12 cellular contexts compared by ENCODE assay signal in genomic region chr10:132941640-132942051, GRCh38. TPM values are rescaled to one million over a fixed set of nuclear protein-coding genes. Genes with fewer than 3 reads are reported as not detected.
DNase-seq lines count a peak whose midpoint lies in the region; ATAC-seq and TF ChIP-seq lines count a peak whose summit lies in the region.
"Had no signal": no experiment of that assay in that cellular context is flagged by ENCODE, and none has a peak within 500 bp of the region (broad histone marks: within the 10 kb centered on the region; RNA-seq: fewer than 3 reads in every experiment).

No MANE protein-coding gene starts in this region.

- peaks cover 2 to 23% (median 20%) of the 10 kb centered on the region in 3 donors for H3K27me3 Mint-ChIP-seq in immature natural killer cell (ENCODE audit: low read depth in 3 of 3)

- H3K4me3 Mint-ChIP-seq in immature natural killer cell, result peak overlapping the region in 4 of 5 donors; percentile 30 to 65 (median 38)

- H3K4me1 ChIP-seq in sigmoid colon (peaks cover 0 to 18% (median 14%) of the 10 kb centered on the region in 4 donors), vagina (peaks cover 14% of the 10 kb centered on the region)

- H3K27ac ChIP-seq in sigmoid colon (no peak overlapping the region), vagina (no peak overlapping the region)
- H3K27ac ChIP-seq: transverse colon had no signal

- H3K4me3 ChIP-seq in HFF-Myc (replicated peaks; ENCODE audit: low read depth, low read length) (peak overlapping the region; percentile 48), astrocyte of the spinal cord (ENCODE audit: low read depth, low read length) (peak overlapping the region; percentile 40), sigmoid colon (peak overlapping the region; percentile 25 to 57 (median 49)), vagina (no peak overlapping the region)

- 56 to 68% methylated on average over 11 of the region's 11 CpGs for whole genome bisulfite sequencing in sigmoid colon, 2 donors

- no peak overlapping the region for H3K27ac Mint-ChIP-seq in immature natural killer cell

- H3K9me3 ChIP-seq in sigmoid colon (no peaks in the 10 kb centered on the region), vagina (no peaks in the 10 kb centered on the region)
- H3K9me3 ChIP-seq: transverse colon had no signal

- DNase-seq in HFF-Myc (ENCODE audit: extremely low read depth, low read depth), result no peak
- peak; percentile 1 for DNase-seq in astrocyte of the spinal cord (ENCODE audit: low read depth, low spot score)
- no peak for DNase-seq in immature natural killer cell
- DNase-seq in sigmoid colon, result no peak
- no peak for DNase-seq in kidney glomerular epithelial cell (lab: John Stamatoyannopoulos, UW)
- DNase-seq in vagina (ENCODE audit: extremely low spot score in 2 of 2), result no peak
- DNase-seq in RPMI8226, result no peak
- DNase-seq: Karpas-422; NCI-H510A treated with DMSO at 0.1 percent for 48 hours; stimulated activated CD4-positive, alpha-beta T cell treated with anti-CD3 and anti-CD28 coated beads, Interleukin-4, amount 100 ng/mL, for 1 hour; transverse colon had no signal

- peaks cover 0 to 3% (median 0%) of the 10 kb centered on the region in 3 donors for H3K36me3 Mint-ChIP-seq in immature natural killer cell

- no peak for TF ChIP-seq EP300 in sigmoid colon (IDR thresholded peaks at IDR 0.05)

- TF ChIP-seq CTCF in HFF-Myc (IDR thresholded peaks at IDR 0.05; ENCODE audit: low read depth, low read length, missing control alignments), result no peak
- TF ChIP-seq CTCF in astrocyte of the spinal cord (IDR thresholded peaks at IDR 0.05; ENCODE audit: low read depth, low read length), result no peak
- TF ChIP-seq CTCF in sigmoid colon (IDR thresholded peaks at IDR 0.05), result no peak
- TF ChIP-seq CTCF in vagina (IDR thresholded peaks at IDR 0.05), result no peak

- H3K4me1 Mint-ChIP-seq in immature natural killer cell, result peaks cover 2 to 6% of the 10 kb centered on the region in 2 donors

- TF ChIP-seq POLR2A in sigmoid colon (IDR thresholded peaks at IDR 0.05), result no peak
- no peak for TF ChIP-seq POLR2A in vagina (IDR thresholded peaks at IDR 0.05)

- intact Hi-C loops in sigmoid colon (cut with DNase I) (loop anchor here (10.0 kb wide), 1 partner anchor 183 kb away; no protein-coding TSS in a partner anchor), vagina (cut with DNase I) (no loop called here)

- H3K27me3 ChIP-seq in sigmoid colon, result peaks cover 4 to 50% (median 30%) of the 10 kb centered on the region in 3 donors
- no peaks in the 10 kb centered on the region for H3K27me3 ChIP-seq in vagina

- no peak for ATAC-seq in GM19467 (IDR thresholded peaks at IDR 0.05; ENCODE audit: unreplicated experiment)

- peaks cover 0 to 3% (median 0%) of the 10 kb centered on the region in 6 donors for H3K9me3 Mint-ChIP-seq in immature natural killer cell

- in situ Hi-C loops in astrocyte of the spinal cord (cut with HindIII; ENCODE audit: low sequenced_read_pairs), result no loop called here

- H3K36me3 ChIP-seq in sigmoid colon (no peaks in the 10 kb centered on the region), vagina (no peaks in the 10 kb centered on the region)
- H3K36me3 ChIP-seq: transverse colon had no signal

RNA-seq across cellular contexts. Expression of gene CFAP46, which starts 0.7 kb away (rescaled TPM):
- not detected for polyA plus RNA-seq in immature natural killer cell
- 1 to 10 TPM in 1 of 4 donors, under 1 TPM in 2, not detected in 1; 0.36 to 1.7 (median 0.41) TPM for total RNA-seq in sigmoid colon
- under 1 TPM in 1 of 3 donors, not detected in 2; 0.10 TPM for polyA plus RNA-seq in sigmoid colon
- not detected for total RNA-seq in vagina
- total RNA-seq: transverse colon had no signal

Comparison
In these comparisons a context has a peak if more than half of its experiments do, and no peak if none do; other contexts are left out.
1. H3K4me3 ChIP-seq: peak in HFF-Myc (single experiment), astrocyte of the spinal cord (single experiment) and sigmoid colon (4 of 4); none in vagina (0 of 2).